ENCODE assay signal across 20 cellular contexts in the genomic region with DNA sequence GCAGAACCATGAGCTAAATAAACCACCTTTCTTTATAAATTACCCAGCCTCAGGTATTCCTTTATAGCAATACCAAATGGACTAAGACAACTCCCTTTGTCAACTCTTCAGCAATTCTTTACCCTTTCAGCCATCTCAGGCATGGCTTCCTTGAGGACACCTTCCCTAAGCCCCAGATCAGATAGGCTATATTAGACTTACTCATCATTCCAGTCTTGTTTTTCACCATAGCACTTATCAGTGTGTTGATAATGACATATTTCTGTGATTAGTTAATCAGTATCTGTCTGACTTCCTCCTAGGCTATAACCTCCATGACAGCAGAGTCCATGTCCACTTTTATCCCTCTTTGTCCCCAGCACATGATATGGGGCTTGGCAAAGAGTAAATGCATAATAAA.
"Had no signal": no experiment of that assay in that cellular context is flagged by ENCODE, and none has a peak within 500 bp of the region (broad histone marks: within the 10 kb centered on the region; RNA-seq: fewer than 3 reads in every experiment).

No MANE protein-coding gene starts in this region.

- H3K4me1 ChIP-seq: right atrium auricular region, sigmoid colon, suprapubic skin, thyroid gland, upper lobe of right lung, vagina had no signal

- H3K9me3 ChIP-seq: heart left ventricle, mucosa of descending colon, neutrophil, right atrium auricular region, sigmoid colon, suprapubic skin, thyroid gland, upper lobe of right lung, vagina had no signal

- H3K36me3 ChIP-seq: heart left ventricle, neutrophil, right atrium auricular region, sigmoid colon, suprapubic skin, thyroid gland, upper lobe of right lung, vagina had no signal

- DNase-seq: cerebellar nuclear complex; effector memory CD8-positive, alpha-beta T cell; erythroblast; foreskin melanocyte; heart left ventricle; hypothalamus; left ventricle myocardium superior; mucosa of descending colon; naive thymus-derived CD8-positive, alpha-beta T cell; posterior cingulate gyrus; sigmoid colon; small intestine; stimulated activated CD4-positive, alpha-beta T cell treated with anti-CD3 and anti-CD28 coated beads, Interleukin-2, amount 100 ng/mL, for 48 hours; stimulated activated naive CD8-positive, alpha-beta T cell treated with anti-CD3 and anti-CD28 coated beads, Interleukin-15, Interleukin-2, amounts not matched to agents 100 U/mL and 50 U/mL, for 24 hours; thyroid gland; upper lobe of right lung had no signal

- H3K4me3 ChIP-seq: heart left ventricle, mucosa of descending colon, right atrium auricular region, sigmoid colon, suprapubic skin, thyroid gland, upper lobe of right lung, vagina had no signal

- H3K27ac ChIP-seq: heart left ventricle, neutrophil, right atrium auricular region, sigmoid colon, suprapubic skin, thyroid gland, upper lobe of right lung, vagina had no signal

- ATAC-seq: effector memory CD8-positive, alpha-beta T cell; heart left ventricle; left ventricle myocardium superior; mucosa of descending colon; naive thymus-derived CD8-positive, alpha-beta T cell; stimulated activated naive CD8-positive, alpha-beta T cell treated with anti-CD3 and anti-CD28 coated beads, Interleukin-15, Interleukin-2, amounts not matched to agents 100 U/mL and 50 U/mL, for 24 hours; upper lobe of right lung had no signal

- H3K27me3 ChIP-seq: heart left ventricle, neutrophil, right atrium auricular region, sigmoid colon, suprapubic skin, thyroid gland, upper lobe of right lung, vagina had no signal
